In the genomic region with DNA sequence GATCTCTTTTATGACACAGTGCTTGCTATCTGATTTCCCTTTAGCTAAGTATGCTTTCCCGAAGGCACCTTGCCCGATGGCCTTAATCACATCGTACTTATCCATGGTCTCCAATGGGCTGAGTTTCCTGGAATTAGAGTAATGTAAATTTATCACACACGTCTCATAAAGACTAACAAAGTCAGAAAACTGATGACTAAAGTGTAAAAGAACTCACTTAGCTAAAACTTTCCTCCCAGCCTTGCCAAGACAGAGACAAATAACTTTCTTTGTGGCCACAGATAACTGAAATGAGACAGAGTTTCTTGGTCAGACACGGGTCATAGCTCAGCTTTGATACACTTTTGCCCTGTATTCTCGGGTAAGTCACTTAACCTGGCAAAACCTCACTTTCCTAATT, we compare ENCODE assay signal across 9 cellular contexts. TPM values are rescaled to one million over a fixed set of nuclear protein-coding genes. Genes with fewer than 3 reads are reported as not detected.
DNase-seq lines count a peak whose midpoint lies in the region; ATAC-seq and TF ChIP-seq lines count a peak whose summit lies in the region.
"Had no signal": no experiment of that assay in that cellular context is flagged by ENCODE, and none has a peak within 500 bp of the region (broad histone marks: within the 10 kb centered on the region; RNA-seq: fewer than 3 reads in every experiment).

No MANE protein-coding gene starts in this region.

- no peak overlapping the region for H2BK5ac ChIP-seq in neuronal stem cell (ENCODE audit: low read length)

- TF ChIP-seq POLR2A in spleen (IDR thresholded peaks at IDR 0.05), result no peak

- no peaks in the 10 kb centered on the region for H3K79me1 ChIP-seq in neuronal stem cell (ENCODE audit: low read depth, low read length)

- no peak overlapping the region for H2BK120ac ChIP-seq in neuronal stem cell (ENCODE audit: low read depth, low read length)

- no peak overlapping the region for H3K4me2 ChIP-seq in neuronal stem cell (ENCODE audit: insufficient read depth, low read length, poor library complexity, severe bottlenecking)

- H3K27ac ChIP-seq in VCaP (peak overlapping the region; percentile 61), neuronal stem cell (replicated peaks; ENCODE audit: low read length) (no peak overlapping the region), spleen (no peak overlapping the region)

- H3K36me3 ChIP-seq in neuronal stem cell (replicated peaks in 1 of 2; ENCODE audit: control insufficient read depth in 2 of 2, insufficient read depth in 2 of 2, low read length in 2 of 2) (peaks cover 8 to 19% of the 10 kb centered on the region in 2 donors), spleen (peaks cover 0 to 17% (median 10%) of the 10 kb centered on the region in 6 donors)

- H2BK15ac ChIP-seq in neuronal stem cell (ENCODE audit: low read length), result no peak overlapping the region

- H3K4ac ChIP-seq in neuronal stem cell (ENCODE audit: low read length), result no peak overlapping the region

- no peak overlapping the region for H3K4me3 Mint-ChIP-seq in glutamatergic neuron (ENCODE audit: unreplicated experiment)

- H3K23ac ChIP-seq in neuronal stem cell (ENCODE audit: low read depth, low read length, poor library complexity), result no peak overlapping the region

- WGBS in neuronal stem cell (ENCODE audit: extremely low coverage in 2 of 2, insufficient read length in 2 of 2, insufficient replicate concordance in 1 of 2), 2 donors, result no CpG with 5 or more reads among the region's 6 CpGs
- WGBS in spleen, 5 donors, result 48 to 77% (median 60%) methylated on average over 6 of the region's 6 CpGs

- ATAC-seq in GM18868 (IDR thresholded peaks at IDR 0.05; ENCODE audit: unreplicated experiment) (peak; percentile 35), HG02642 (IDR thresholded peaks at IDR 0.05; ENCODE audit: poor library complexity, unreplicated experiment) (peak; percentile 7), HG02571 (IDR thresholded peaks at IDR 0.05; ENCODE audit: unreplicated experiment) (no peak)

- no peak overlapping the region for H4K91ac ChIP-seq in neuronal stem cell (ENCODE audit: low read depth, low read length, poor library complexity)

- H3K4me1 ChIP-seq in neuronal stem cell (ENCODE audit: control insufficient read depth in 2 of 2, insufficient read depth in 1 of 2, low read depth in 1 of 2, low read length in 2 of 2), result peaks cover 3 to 7% of the 10 kb centered on the region in 2 donors
- H3K4me1 ChIP-seq in spleen, result peaks cover 11 to 23% (median 20%) of the 10 kb centered on the region in 6 donors

- no peak overlapping the region for H3K14ac ChIP-seq in neuronal stem cell (ENCODE audit: low read length)

- H4K8ac ChIP-seq in neuronal stem cell (ENCODE audit: low read depth, low read length), result no peak overlapping the region

- H3K27me3 ChIP-seq in neuronal stem cell (ENCODE audit: control insufficient read depth in 3 of 3, insufficient read depth in 3 of 3, low read depth in 1 of 3, low read length in 3 of 3), result peaks cover 0 to 7% (median 0%) of the 10 kb centered on the region in 3 experiments
- peaks cover 0 to 21% (median 6%) of the 10 kb centered on the region in 7 donors for H3K27me3 ChIP-seq in spleen (replicated peaks in 1 of 7)
- H3K27me3 ChIP-seq: vagina had no signal

- DNase-seq in neuronal stem cell (ENCODE audit: low spot score) (no peak), spleen (no peak), glutamatergic neuron (no peak)
- no peak for DNase-seq in activated effector memory CD4-positive, alpha-beta T cell treated with Interleukin-2 at 50 U/mL for 16 hours

- H2AFZ ChIP-seq in neuronal stem cell (ENCODE audit: low read length), result peak overlapping the region; percentile 18

- intact Hi-C loops in spleen (cut with DNase I; ENCODE audit: low total_unique reads), result loop anchor here (5.0 to 10.0 kb wide), 4 partner anchors 123 to 313 kb away; a partner anchor contains a TSS

- TF ChIP-seq CTCF in VCaP (conservative IDR thresholded peaks at IDR 0.05), result no peak
- TF ChIP-seq CTCF in spleen (IDR thresholded peaks at IDR 0.05 in 8 of 11, conservative IDR thresholded peaks at IDR 0.05 in 3 of 11), result no peak
- TF ChIP-seq CTCF in glutamatergic neuron (IDR thresholded peaks at IDR 0.05; ENCODE audit: partially characterized antibody, unreplicated experiment), result no peak

- no peaks in the 10 kb centered on the region for H3K9me3 Mint-ChIP-seq in glutamatergic neuron (ENCODE audit: unreplicated experiment)

- H3K4me1 Mint-ChIP-seq in glutamatergic neuron (ENCODE audit: low read depth, unreplicated experiment), result peaks cover 5% of the 10 kb centered on the region

- H3K4me3 ChIP-seq in neuronal stem cell (ENCODE audit: low read length in 2 of 2), result no peak overlapping the region
- H3K4me3 ChIP-seq in spleen, result no peak overlapping the region

- H3K18ac ChIP-seq in neuronal stem cell (ENCODE audit: low read length), result no peak overlapping the region

- peaks cover 12% of the 10 kb centered on the region for H3K36me3 Mint-ChIP-seq in glutamatergic neuron (ENCODE audit: unreplicated experiment)

- no peak overlapping the region for H2AK5ac ChIP-seq in neuronal stem cell (ENCODE audit: low read depth, low read length)

- H3K9me3 ChIP-seq in neuronal stem cell (replicated peaks in 1 of 2; ENCODE audit: control insufficient read depth in 2 of 2, insufficient read depth in 1 of 2, low read depth in 1 of 2, low read length in 2 of 2) (peaks cover 2 to 9% of the 10 kb centered on the region in 2 donors), spleen (no peaks in the 10 kb centered on the region)
- H3K9me3 ChIP-seq: vagina had no signal

- peaks cover 2% of the 10 kb centered on the region for H3K27me3 Mint-ChIP-seq in glutamatergic neuron (ENCODE audit: unreplicated experiment)

- H3K9ac ChIP-seq in neuronal stem cell (ENCODE audit: low read depth, low read length, poor library complexity), result no peak overlapping the region

- no peak overlapping the region for H3K27ac Mint-ChIP-seq in glutamatergic neuron (ENCODE audit: unreplicated experiment)

- H2BK12ac ChIP-seq in neuronal stem cell (ENCODE audit: low read length), result no peak overlapping the region

RNA-seq across cellular contexts. Expression of a gene that starts 1.5 kb away (rescaled TPM):
- 0.18 TPM for polyA plus RNA-seq in neuronal stem cell (2013, experiment 1 of 2)
- polyA plus RNA-seq in neuronal stem cell (2013, experiment 2 of 2), result 0.18 TPM
- under 1 TPM in 3 of 7 donors, not detected in 4; 0.10 to 0.30 (median 0.26) TPM for total RNA-seq in spleen
- under 1 TPM; 0.04 to 0.11 (median 0.06) TPM for polyA plus RNA-seq in spleen
- total RNA-seq in glutamatergic neuron (ENCODE audit: unreplicated experiment), result not detected

RNA-seq across cellular contexts. Expression of a gene that starts 32.0 kb away (rescaled TPM):
- polyA plus RNA-seq in neuronal stem cell (2013, experiment 1 of 2), result 37.1 TPM
- 33.9 TPM for polyA plus RNA-seq in neuronal stem cell (2013, experiment 2 of 2)
- total RNA-seq in spleen (10 to 100 TPM in 5 of 7 donors, 1 to 10 TPM in 2; 6.7 to 21.1 (median 10.5) TPM), glutamatergic neuron (ENCODE audit: unreplicated experiment) (54.8 TPM)
- 10 to 100 TPM; 13.2 to 41.4 (median 25.4) TPM for polyA plus RNA-seq in spleen
